ENCODE assay signal across 13 cellular contexts in genomic region chrX:40496728-40497127, GRCh38.
DNase-seq lines count a peak whose midpoint lies in the region; ATAC-seq, FAIRE-seq and TF ChIP-seq lines count a peak whose summit lies in the region.
"Had no signal": no experiment of that assay in that cellular context is flagged by ENCODE, and none has a peak within 500 bp of the region (broad histone marks: within the 10 kb centered on the region; RNA-seq: fewer than 3 reads in every experiment).

No MANE protein-coding gene starts in this region.

- H3K36me3 Mint-ChIP-seq in GM23338 (ENCODE audit: low read depth) = no peaks in the 10 kb centered on the region
- H3K36me3 Mint-ChIP-seq in activated CD8-positive, alpha-beta T cell treated with anti-CD3 and anti-CD28 coated beads for 36 hours (ENCODE audit: low read depth) = no peaks in the 10 kb centered on the region

- H3K27ac Mint-ChIP-seq in GM23338 = no peak overlapping the region
- no peak overlapping the region for H3K27ac Mint-ChIP-seq in activated CD8-positive, alpha-beta T cell treated with anti-CD3 and anti-CD28 coated beads for 36 hours

- H4K20me1 ChIP-seq in GM23338 (replicated peaks; ENCODE audit: insufficient read depth) = no peaks in the 10 kb centered on the region

- H3K9me2 ChIP-seq in GM23338 (ENCODE audit: insufficient read depth) = no peaks in the 10 kb centered on the region

- CTCF ChIA-PET in A673 (lab: Charles Lee) = no interaction called here
- CTCF ChIA-PET in activated CD8-positive, alpha-beta T cell treated with anti-CD3 and anti-CD28 coated beads for 36 hours (lab: Charles Lee) = no interaction called here

- no peak overlapping the region for H3K4me3 ChIP-seq in A673 (ENCODE audit: low read depth, low read length, poor library complexity, severe bottlenecking)
- no peak overlapping the region for H3K4me3 ChIP-seq in GM23338
- H3K4me3 ChIP-seq in astrocyte of the cerebellum (ENCODE audit: low read depth, low read length) = no peak overlapping the region
- no peak overlapping the region for H3K4me3 ChIP-seq in right cardiac atrium (ENCODE audit: low read length)
- H3K4me3 ChIP-seq: PC-9 had no signal

- no peak overlapping the region for H2AFZ ChIP-seq in GM23338
- H2AFZ ChIP-seq: parathyroid adenoma, PC-9 had no signal

- POLR2A ChIA-PET in A673 (lab: Charles Lee; ENCODE audit: low non-redundant PET) = no interaction called here
- POLR2A ChIA-PET in activated CD8-positive, alpha-beta T cell treated with anti-CD3 and anti-CD28 coated beads for 36 hours (lab: Charles Lee) = no interaction called here

- H3K27ac ChIP-seq in A673 (ENCODE audit: low read depth, low read length, poor library complexity, severe bottlenecking) (no peak overlapping the region), GM23338 (ENCODE audit: low read depth) (no peak overlapping the region), right cardiac atrium (ENCODE audit: low read length) (no peak overlapping the region)
- H3K27ac ChIP-seq: C4-2B, parathyroid adenoma, PC-9 had no signal

- TF ChIP-seq CTCF in A673 (conservative IDR thresholded peaks at IDR 0.05; ENCODE audit: low read depth, low read length) (0 out of 2 replicates have a peak, but pooled peaks have one; percentile 8), GM23338 (conservative IDR thresholded peaks at IDR 0.05; ENCODE audit: low read depth in 2 of 2) (peak; percentile 22 to 26; a peak in 2 of 4 replicates), astrocyte of the cerebellum (IDR thresholded peaks at IDR 0.05; ENCODE audit: low read depth, low read length, missing control alignments) (peak; percentile 59), D721Med (IDR thresholded peaks at IDR 0.05; ENCODE audit: insufficient read depth, missing control alignments) (no peak)
- TF ChIP-seq CTCF in activated CD8-positive, alpha-beta T cell treated with anti-CD3 and anti-CD28 coated beads for 36 hours (IDR thresholded peaks at IDR 0.05) = no peak

- H3K27me3 ChIP-seq in A673 (replicated peaks; ENCODE audit: insufficient read depth, low read depth, low read length, poor library complexity) = no peaks in the 10 kb centered on the region
- H3K27me3 ChIP-seq in GM23338 (ENCODE audit: insufficient read depth) = no peaks in the 10 kb centered on the region
- no peaks in the 10 kb centered on the region for H3K27me3 ChIP-seq in right cardiac atrium (ENCODE audit: control insufficient read depth, insufficient read depth)

- H3K9me3 ChIP-seq in A673 (ENCODE audit: low read depth, low read length, poor library complexity, severe bottlenecking) (no peaks in the 10 kb centered on the region), right cardiac atrium (ENCODE audit: control insufficient read depth, low read length) (no peaks in the 10 kb centered on the region)

- H3K9me3 Mint-ChIP-seq in GM23338 = no peaks in the 10 kb centered on the region
- H3K9me3 Mint-ChIP-seq in activated CD8-positive, alpha-beta T cell treated with anti-CD3 and anti-CD28 coated beads for 36 hours = no peaks in the 10 kb centered on the region

- 26% methylated on average over 4 of the region's 4 CpGs for WGBS in right cardiac atrium

- H3K4me1 ChIP-seq in A673 (ENCODE audit: insufficient read depth, low read length, poor library complexity, severe bottlenecking) = no peaks in the 10 kb centered on the region
- peaks cover 7% of the 10 kb centered on the region; the same call in 1 of the 2 replicates for H3K4me1 ChIP-seq in GM23338 (ENCODE audit: insufficient read depth)
- peaks cover 2% of the 10 kb centered on the region for H3K4me1 ChIP-seq in right cardiac atrium (ENCODE audit: control insufficient read depth, insufficient read depth, low read length)
- H3K4me1 ChIP-seq: parathyroid adenoma had no signal

- H3K27me3 Mint-ChIP-seq in GM23338 (ENCODE audit: insufficient read depth, low read depth, poor library complexity) = peaks cover 5% of the 10 kb centered on the region
- H3K27me3 Mint-ChIP-seq in activated CD8-positive, alpha-beta T cell treated with anti-CD3 and anti-CD28 coated beads for 36 hours = no peaks in the 10 kb centered on the region

- FAIRE-seq in D721Med (lab: Jason Lieb, UNC) = no peak

- peaks cover 12% of the 10 kb centered on the region for H3K4me1 Mint-ChIP-seq in GM23338
- no peaks in the 10 kb centered on the region for H3K4me1 Mint-ChIP-seq in activated CD8-positive, alpha-beta T cell treated with anti-CD3 and anti-CD28 coated beads for 36 hours (ENCODE audit: low read depth)

- DNase-seq in A673 (ENCODE audit: low spot score) = peak; percentile 14
- DNase-seq in GM23338 (ENCODE audit: low spot score) = peak; percentile 59
- DNase-seq in astrocyte of the cerebellum (ENCODE audit: low read depth) = peak; percentile 20
- DNase-seq in right cardiac atrium = peak in 2 of 3 donors; percentile 20 to 58
- no peak for DNase-seq in D721Med (ENCODE audit: insufficient read length, low spot score)
- no peak for DNase-seq in activated CD8-positive, alpha-beta T cell treated with anti-CD3 and anti-CD28 coated beads for 36 hours
- DNase-seq: activated T-cell treated with anti-CD3 and anti-CD28 coated beads for 4 hours, NCI-H1417 treated with DMSO at 0.1 percent for 48 hours, PC-9 had no signal

- no peaks in the 10 kb centered on the region for H3K79me2 ChIP-seq in GM23338 (replicated peaks; ENCODE audit: insufficient read depth)
- H3K79me2 ChIP-seq: parathyroid adenoma had no signal

- no peaks in the 10 kb centered on the region for H3K36me3 ChIP-seq in A673 (ENCODE audit: insufficient read depth, low read length, poor library complexity, severe bottlenecking)
- H3K36me3 ChIP-seq in GM23338 (ENCODE audit: insufficient read depth) = no peaks in the 10 kb centered on the region

- intact Hi-C loops in A673 (cut with micrococcal nuclease; ENCODE audit: unreplicated experiment) = no loop called here
- intact Hi-C loops in right cardiac atrium (cut with DNase I) = no loop called here
- intact Hi-C loops in activated CD8-positive, alpha-beta T cell treated with anti-CD3 and anti-CD28 coated beads for 36 hours (cut with micrococcal nuclease) = no loop called here

- no TSS peak for BruUV-seq in A673 (replicated peaks; lab: Mats Ljungman, UMichigan)

- H3F3A ChIP-seq in GM23338 (replicated peaks; ENCODE audit: low read depth) = no peaks in the 10 kb centered on the region

- H3K4me3 Mint-ChIP-seq in GM23338 = no peak overlapping the region
- H3K4me3 Mint-ChIP-seq in activated CD8-positive, alpha-beta T cell treated with anti-CD3 and anti-CD28 coated beads for 36 hours = no peak overlapping the region

- ATAC-seq in GM23338 = peak; percentile 86
- ATAC-seq in right cardiac atrium = peak; percentile 49 to 71
- ATAC-seq in activated CD8-positive, alpha-beta T cell treated with anti-CD3 and anti-CD28 coated beads for 36 hours = no peak
- ATAC-seq in GM18867 (IDR thresholded peaks at IDR 0.05; ENCODE audit: unreplicated experiment) = no peak
- no peak for ATAC-seq in HG02885 (IDR thresholded peaks at IDR 0.05; ENCODE audit: poor library complexity, unreplicated experiment)

- in situ Hi-C loops in astrocyte of the cerebellum (cut with HindIII; ENCODE audit: low sequenced_read_pairs) = no loop called here

- no peak overlapping the region for H3K4me2 ChIP-seq in GM23338
- H3K4me2 ChIP-seq: PC-9 had no signal

TF ChIP-seq in GM23338, 12 proteins besides CTCF, POLR2A, EP300 and RAD21 (continues in another document):
- TF ChIP-seq ZNF331 (CRISPR knock-in tag; IDR thresholded peaks at IDR 0.05; ENCODE audit: low read depth) (no peak), ZNF114 (CRISPR knock-in tag; IDR thresholded peaks at IDR 0.05) (no peak), ETS1 (IDR thresholded peaks at IDR 0.05) (no peak), POLR2AphosphoS5 (IDR thresholded peaks at IDR 0.05; ENCODE audit: low read depth) (no peak), EZH2phosphoT487 (IDR thresholded peaks at IDR 0.05; ENCODE audit: unreplicated experiment) (no peak), CREB1 (CRISPR knock-in tag; IDR thresholded peaks at IDR 0.05; ENCODE audit: low read depth) (no peak), JUNB (IDR thresholded peaks at IDR 0.05; ENCODE audit: unreplicated experiment) (no peak), STAT1 (IDR thresholded peaks at IDR 0.05; ENCODE audit: unreplicated experiment) (no peak), EZH2 (IDR thresholded peaks at IDR 0.05; ENCODE audit: low read depth, unreplicated experiment) (no peak), REST (IDR thresholded peaks at IDR 0.05; ENCODE audit: unreplicated experiment) (no peak), NANOG (IDR thresholded peaks at IDR 0.05; ENCODE audit: borderline replicate concordance) (no peak)

Comparison
In these comparisons a context has a peak if more than half of its experiments do, and no peak if none do; other contexts are left out.
1. DNase-seq: peak in A673 (single experiment), GM23338 (single experiment), astrocyte of the cerebellum (single experiment) and right cardiac atrium (2 of 3); none in D721Med (single experiment) and activated CD8-positive, alpha-beta T cell treated with anti-CD3 and anti-CD28 coated beads for 36 hours (single experiment).
2. CTCF ChIP-seq: peak in A673 (single experiment), GM23338 (2 of 2) and astrocyte of the cerebellum (single experiment); none in D721Med (single experiment) and activated CD8-positive, alpha-beta T cell treated with anti-CD3 and anti-CD28 coated beads for 36 hours (single experiment).
3. ATAC-seq: peak in GM23338 (single experiment) and right cardiac atrium (2 of 2); none in activated CD8-positive, alpha-beta T cell treated with anti-CD3 and anti-CD28 coated beads for 36 hours (single experiment), GM18867 (single experiment) and HG02885 (single experiment).